16 cellular contexts compared by ENCODE assay signal in genomic region chr3:124336067-124336656, GRCh38.
DNase-seq lines count a peak whose midpoint lies in the region; ATAC-seq and TF ChIP-seq lines count a peak whose summit lies in the region.
"Had no signal": no experiment of that assay in that cellular context is flagged by ENCODE, and none has a peak within 500 bp of the region (broad histone marks: within the 10 kb centered on the region; RNA-seq: fewer than 3 reads in every experiment).

No MANE protein-coding gene starts in this region.

- TF ChIP-seq POLR2A in IMR-90 (IDR thresholded peaks at IDR 0.05; ENCODE audit: low read depth, low read length), result no peak

- no peak overlapping the region for H3K4me3 Mint-ChIP-seq in activated T-helper 17 cell treated with anti-CD3 and anti-CD28 coated beads, Interleukin-2, amount 50 U/mL, for 72 hours
- H3K4me3 Mint-ChIP-seq: CD4-positive, alpha-beta T cell; GM23338; H9 had no signal

- H3K79me1 ChIP-seq in IMR-90 (ENCODE audit: low read depth in 1 of 2, low read length in 2 of 2) (no peaks in the 10 kb centered on the region), neuronal stem cell (ENCODE audit: low read depth, low read length) (no peaks in the 10 kb centered on the region)

- no peak overlapping the region for H2AFZ ChIP-seq in IMR-90 (replicated peaks; ENCODE audit: low read length, poor library complexity)
- H2AFZ ChIP-seq in neuronal stem cell (ENCODE audit: low read length), result no peak overlapping the region
- H2AFZ ChIP-seq: GM23338 had no signal

- H4K5ac ChIP-seq in IMR-90 (ENCODE audit: low read depth, low read length), result no peak overlapping the region

- no peaks in the 10 kb centered on the region for H3K4me1 ChIP-seq in IMR-90 (ENCODE audit: control insufficient read depth, insufficient read depth, low read length)
- H3K4me1 ChIP-seq in neuronal stem cell (ENCODE audit: control insufficient read depth in 2 of 2, insufficient read depth in 1 of 2, low read depth in 1 of 2, low read length in 2 of 2), result peaks cover 0 to 4% of the 10 kb centered on the region in 2 donors
- H3K4me1 ChIP-seq: BLaER1 treated with 17β-estradiol and CSF1 and Interleukin-3, amounts not matched to agents 10 nM and 100 nM had no signal

- no peak overlapping the region for H3K27ac Mint-ChIP-seq in activated T-helper 17 cell treated with anti-CD3 and anti-CD28 coated beads, Interleukin-2, amount 50 U/mL, for 72 hours
- H3K27ac Mint-ChIP-seq: CD4-positive, alpha-beta T cell; GM23338; H9 had no signal

- dilution Hi-C loops in IMR-90 (cut with HindIII; ENCODE audit: low sequenced_read_pairs, unreplicated experiment), result no loop called here

- CTCF ChIA-PET in IMR-90 (lab: Yijun Ruan, JAX), result no interaction called here

- intact Hi-C loops in IMR-90 (cut with micrococcal nuclease), result no loop called here

- no peaks in the 10 kb centered on the region for H3K36me3 Mint-ChIP-seq in activated T-helper 17 cell treated with anti-CD3 and anti-CD28 coated beads, Interleukin-2, amount 50 U/mL, for 72 hours (ENCODE audit: low read depth)

- POLR2A ChIA-PET in IMR-90 (lab: Charles Lee; ENCODE audit: unreplicated experiment), result no interaction called here

- H3K27ac ChIP-seq in IMR-90 (ENCODE audit: insufficient read depth, low read length), result no peak overlapping the region
- H3K27ac ChIP-seq in neuronal stem cell (replicated peaks; ENCODE audit: low read length), result no peak overlapping the region
- H3K27ac ChIP-seq: BLaER1 treated with 17β-estradiol and CSF1 and Interleukin-3, amounts not matched to agents 10 nM and 100 nM had no signal

- H2BK15ac ChIP-seq in IMR-90 (ENCODE audit: low read depth, low read length) (no peak overlapping the region), neuronal stem cell (ENCODE audit: low read length) (no peak overlapping the region)

- H3K9me3 ChIP-seq in IMR-90 (ENCODE audit: control insufficient read depth, insufficient read depth, low read length) (no peaks in the 10 kb centered on the region), neuronal stem cell (replicated peaks in 1 of 2; ENCODE audit: control insufficient read depth in 2 of 2, insufficient read depth in 1 of 2, low read depth in 1 of 2, low read length in 2 of 2) (no peaks in the 10 kb centered on the region)
- H3K9me3 ChIP-seq: BLaER1 treated with 17β-estradiol and CSF1 and Interleukin-3, amounts not matched to agents 10 nM and 100 nM had no signal

- H2BK12ac ChIP-seq in neuronal stem cell (ENCODE audit: low read length), result no peak overlapping the region

- H3K4me1 Mint-ChIP-seq in activated T-helper 17 cell treated with anti-CD3 and anti-CD28 coated beads, Interleukin-2, amount 50 U/mL, for 72 hours, result no peaks in the 10 kb centered on the region

- DNase-seq in DMS79 (lab: John Stamatoyannopoulos, UW), result peak; percentile 36
- no peak for DNase-seq in IMR-90
- DNase-seq in NCI-H2171 treated with DMSO at 0.1 percent for 48 hours (lab: John Stamatoyannopoulos, UW), result peak; percentile 57
- no peak for DNase-seq in neuronal stem cell (ENCODE audit: low spot score)
- no peak for DNase-seq in HuH-7.5 (ENCODE audit: low spot score)
- DNase-seq: ACHN; Calu3; CD4-positive, alpha-beta T cell; DMS 273 treated with DMSO at 0.1 percent for 48 hours; EL; H9; KG1 had no signal

- H2AK5ac ChIP-seq in IMR-90 (ENCODE audit: low read depth, low read length) (no peak overlapping the region), neuronal stem cell (ENCODE audit: low read depth, low read length) (no peak overlapping the region)

- H2BK120ac ChIP-seq in IMR-90 (ENCODE audit: low read depth, low read length) (no peak overlapping the region), neuronal stem cell (ENCODE audit: low read depth, low read length) (no peak overlapping the region)

- no peaks in the 10 kb centered on the region; the same call in 1 of the 2 replicates for H3K36me3 ChIP-seq in IMR-90 (ENCODE audit: control insufficient read depth, insufficient read depth, low read length)
- peaks cover 2 to 25% of the 10 kb centered on the region in 2 donors for H3K36me3 ChIP-seq in neuronal stem cell (replicated peaks in 1 of 2; ENCODE audit: control insufficient read depth in 2 of 2, insufficient read depth in 2 of 2, low read length in 2 of 2)

- H3K4ac ChIP-seq in IMR-90 (ENCODE audit: low read depth, low read length) (no peak overlapping the region), neuronal stem cell (ENCODE audit: low read length) (no peak overlapping the region)

- WGBS in IMR-90 (ENCODE audit: extremely low coverage in 2 of 2, insufficient read length in 1 of 2), 2 experiments, result 40% methylated on average over 1 of the region's 4 CpGs; no CpG with 5 or more reads in 1 of the 2 experiments
- no CpG with 5 or more reads among the region's 4 CpGs for whole genome bisulfite sequencing in neuronal stem cell (ENCODE audit: extremely low coverage in 2 of 2, insufficient read length in 2 of 2, insufficient replicate concordance in 1 of 2), 2 donors

- H3K27me3 Mint-ChIP-seq in activated T-helper 17 cell treated with anti-CD3 and anti-CD28 coated beads, Interleukin-2, amount 50 U/mL, for 72 hours, result peaks cover 12% of the 10 kb centered on the region

- H3K23ac ChIP-seq in IMR-90 (ENCODE audit: low read depth, low read length), result no peak overlapping the region
- no peak overlapping the region for H3K23ac ChIP-seq in neuronal stem cell (ENCODE audit: low read depth, low read length, poor library complexity)

- no peak overlapping the region for H3K14ac ChIP-seq in IMR-90 (replicated peaks; ENCODE audit: low read depth, low read length)
- no peak overlapping the region for H3K14ac ChIP-seq in neuronal stem cell (ENCODE audit: low read length)

- H4K8ac ChIP-seq in IMR-90 (ENCODE audit: low read depth in 2 of 2, low read length in 2 of 2) (no peak overlapping the region), neuronal stem cell (ENCODE audit: low read depth, low read length) (no peak overlapping the region)

- H4K20me1 ChIP-seq in IMR-90 (ENCODE audit: insufficient read depth, low read length), result no peaks in the 10 kb centered on the region
- H4K20me1 ChIP-seq: BLaER1 treated with 17β-estradiol and CSF1 and Interleukin-3, amounts not matched to agents 10 nM and 100 nM had no signal

- ATAC-seq in IMR-90 (ENCODE audit: low read depth), result no peak
- no peak for ATAC-seq in HG03378 (IDR thresholded peaks at IDR 0.05; ENCODE audit: unreplicated experiment)
- no peak for ATAC-seq in activated T-helper 17 cell treated with anti-CD3 and anti-CD28 coated beads, Interleukin-2, amount 50 U/mL, for 72 hours (replicated peaks)
- ATAC-seq: GM23338 had no signal

- no peak overlapping the region for H3K56ac ChIP-seq in IMR-90 (ENCODE audit: extremely low read depth, insufficient read depth, low read length)

- H3K4me2 ChIP-seq in IMR-90 (ENCODE audit: low read depth, low read length) (no peak overlapping the region), neuronal stem cell (ENCODE audit: insufficient read depth, low read length, poor library complexity, severe bottlenecking) (no peak overlapping the region)
- H3K4me2 ChIP-seq: BLaER1 treated with 17β-estradiol and CSF1 and Interleukin-3, amounts not matched to agents 10 nM and 100 nM; GM23338 had no signal

- in situ Hi-C loops in IMR-90 (cut with MboI; ENCODE audit: low sequenced_read_pairs), result no loop called here

- TF ChIP-seq CTCF in IMR-90 (conservative IDR thresholded peaks at IDR 0.05; ENCODE audit: low read depth, low read length), result no peak

- no peaks in the 10 kb centered on the region for H3K9me1 ChIP-seq in IMR-90 (ENCODE audit: insufficient read depth, low read length)

- no peak overlapping the region for H2AK9ac ChIP-seq in IMR-90 (replicated peaks; ENCODE audit: low read depth, low read length, poor library complexity)

- H2BK5ac ChIP-seq in IMR-90 (ENCODE audit: low read depth, low read length, poor library complexity, severe bottlenecking) (no peak overlapping the region), neuronal stem cell (ENCODE audit: low read length) (no peak overlapping the region)

- no TSS peak for BruUV-seq in IMR-90 (replicated peaks; lab: Mats Ljungman, UMichigan)

- no peak overlapping the region for H4K91ac ChIP-seq in IMR-90 (ENCODE audit: insufficient read depth, low read depth, low read length)
- no peak overlapping the region for H4K91ac ChIP-seq in neuronal stem cell (ENCODE audit: low read depth, low read length, poor library complexity)

- H3K27me3 ChIP-seq in IMR-90 (ENCODE audit: control insufficient read depth, insufficient read depth, low read length) (peaks cover 1% of the 10 kb centered on the region; the same call in 1 of the 2 replicates), neuronal stem cell (ENCODE audit: control insufficient read depth in 3 of 3, insufficient read depth in 3 of 3, low read depth in 1 of 3, low read length in 3 of 3) (no peaks in the 10 kb centered on the region)
- H3K27me3 ChIP-seq: BLaER1 treated with 17β-estradiol and CSF1 and Interleukin-3, amounts not matched to agents 10 nM and 100 nM had no signal

- H3K9me3 Mint-ChIP-seq in activated T-helper 17 cell treated with anti-CD3 and anti-CD28 coated beads, Interleukin-2, amount 50 U/mL, for 72 hours, result peaks cover 4% of the 10 kb centered on the region
- H3K9me3 Mint-ChIP-seq: CD4-positive, alpha-beta T cell; GM23338; H9 had no signal

- no peak overlapping the region for H3K4me3 ChIP-seq in IMR-90 (ENCODE audit: insufficient read depth, low read depth, low read length)
- no peak overlapping the region for H3K4me3 ChIP-seq in neuronal stem cell (ENCODE audit: low read length in 2 of 2)
- H3K4me3 ChIP-seq: BLaER1 treated with 17β-estradiol and CSF1 and Interleukin-3, amounts not matched to agents 10 nM and 100 nM; GM23338 had no signal

- no peak for TF ChIP-seq RAD21 in IMR-90 (IDR thresholded peaks at IDR 0.05; ENCODE audit: low read length)

- H3K18ac ChIP-seq in IMR-90 (ENCODE audit: low read depth, low read length) (no peak overlapping the region), neuronal stem cell (ENCODE audit: low read length) (peak overlapping the region; percentile 32)

- H2BK20ac ChIP-seq in IMR-90 (ENCODE audit: low read depth, low read length), result no peak overlapping the region

- H3K9ac ChIP-seq in IMR-90 (ENCODE audit: low read depth, low read length) (no peak overlapping the region), neuronal stem cell (ENCODE audit: low read depth, low read length, poor library complexity) (no peak overlapping the region)
- H3K9ac ChIP-seq: BLaER1 treated with 17β-estradiol and CSF1 and Interleukin-3, amounts not matched to agents 10 nM and 100 nM had no signal

TF ChIP-seq in IMR-90, 13 proteins besides CTCF, POLR2A, EP300 and RAD21:
- TF ChIP-seq SMC3 (IDR thresholded peaks at IDR 0.05; ENCODE audit: low read depth, low read length) (no peak), FOS (IDR thresholded peaks at IDR 0.05; ENCODE audit: low read depth, low read length) (no peak), CEBPB (IDR thresholded peaks at IDR 0.05; ENCODE audit: low read depth, low read length) (peak; percentile 68)
TF ChIP-seq in IMR-90: peak in this region for 1.

Comparison
In these comparisons a context has a peak if more than half of its experiments do, and no peak if none do; other contexts are left out.
1. DNase-seq: peak in DMS79 (single experiment) and NCI-H2171 treated with DMSO at 0.1 percent for 48 hours (single experiment); none in IMR-90 (single experiment), neuronal stem cell (single experiment) and HuH-7.5 (single experiment).